In genomic region chr19:23563326-23563725, GRCh38 we compare ENCODE assay signal across 37 cellular contexts.
"Had no signal": no experiment of that assay in that cellular context is flagged by ENCODE, and none has a peak within 500 bp of the region (broad histone marks: within the 10 kb centered on the region; RNA-seq: fewer than 3 reads in every experiment).

No MANE protein-coding gene starts in this region.

- H3K4me1 ChIP-seq: ascending aorta had no signal

- H3K27ac ChIP-seq: ascending aorta, cardiac muscle cell, VCaP had no signal

- H3K9me3 ChIP-seq: ascending aorta had no signal

- H3K4me3 ChIP-seq: ascending aorta, cardiac muscle cell had no signal

- DNase-seq: activated B cell treated with CpG ODN at 0.5 μM for 24 hours; activated CD4-positive, alpha-beta memory T cell treated with anti-CD3 and anti-CD28 coated beads, Interleukin-2, amount 10 ng/mL, durations not matched to agents 7 days and 5 days; activated CD4-positive, alpha-beta T cell treated with anti-CD3 and anti-CD28 coated beads for 4 hours; activated CD4-positive, alpha-beta T cell treated with anti-CD3 and anti-CD28 coated beads, Interleukin-2, amount 10 ng/mL, durations not matched to agents 7 days and 5 days; activated CD4-positive, alpha-beta T cell treated with anti-CD3 and anti-CD28 coated beads, Interleukin-2, amount 50 U/mL, for 48 hours; activated CD4-positive, CD25-positive, alpha-beta regulatory T cell treated with anti-CD3 and anti-CD28 coated beads, Interleukin-2, amount 50 U/mL, for 72 hours; activated CD8-positive, alpha-beta memory T cell treated with anti-CD3 and anti-CD28 coated beads for 24 hours; activated CD8-positive, alpha-beta memory T cell treated with anti-CD3 and anti-CD28 coated beads, Interleukin-2, amount 10 ng/mL, durations not matched to agents 7 days and 5 days; activated CD8-positive, alpha-beta memory T cell treated with anti-CD3 and anti-CD28 coated beads, Interleukin-2, amount 50 U/mL, for 48 hours; activated CD8-positive, alpha-beta T cell treated with anti-CD3 and anti-CD28 coated beads, Interleukin-2, amount 10 ng/mL, durations not matched to agents 7 days and 5 days; activated effector memory CD4-positive, alpha-beta T cell treated with Interleukin-2 at 50 U/mL for 16 hours; activated gamma-delta T cell; activated naive CD4-positive, alpha-beta T cell treated with anti-CD3 and anti-CD28 coated beads, Interleukin-2, amount 10 ng/mL, durations not matched to agents 7 days and 5 days; activated naive CD4-positive, alpha-beta T cell treated with Interleukin-2 at 50 U/mL for 16 hours; activated naive CD8-positive, alpha-beta T cell treated with anti-CD3 and anti-CD28 coated beads, Interleukin-2, amount 10 ng/mL, durations not matched to agents 7 days and 5 days; activated naive CD8-positive, alpha-beta T cell treated with anti-CD3 and anti-CD28 coated beads, Interleukin-2, amount 50 U/mL, for 24 hours; activated T-cell treated with anti-CD3 and anti-CD28 coated beads, Interleukin-2, amount 50 U/mL, for 24 hours; activated T-cell treated with anti-CD3 and anti-CD28 coated beads, Interleukin-2, amount 50 U/mL, for 48 hours; amygdala; anterior cingulate cortex; caudate nucleus; cerebellar nuclear complex; T-helper 1 cell; T-helper 2 cell; T-helper 9 cell had no signal

- H3K4me3 Mint-ChIP-seq: activated B cell treated with CpG ODN at 0.5 μM for 24 hours; activated CD4-positive, alpha-beta memory T cell treated with anti-CD3 and anti-CD28 coated beads, Interleukin-2, amount 10 ng/mL, durations not matched to agents 7 days and 5 days; activated CD4-positive, alpha-beta T cell treated with anti-CD3 and anti-CD28 coated beads, Interleukin-2, amount 10 ng/mL, durations not matched to agents 7 days and 5 days; activated CD8-positive, alpha-beta memory T cell treated with anti-CD3 and anti-CD28 coated beads, Interleukin-2, amount 10 ng/mL, durations not matched to agents 7 days and 5 days; activated CD8-positive, alpha-beta T cell treated with anti-CD3 and anti-CD28 coated beads, Interleukin-2, amount 10 ng/mL, durations not matched to agents 7 days and 5 days; activated naive CD4-positive, alpha-beta T cell treated with anti-CD3 and anti-CD28 coated beads, Interleukin-2, amount 10 ng/mL, durations not matched to agents 7 days and 5 days; activated naive CD4-positive, alpha-beta T cell treated with anti-CD3 and anti-CD28 coated beads, Interleukin-2, amount 50 U/mL, for 24 hours; activated naive CD8-positive, alpha-beta T cell; activated naive CD8-positive, alpha-beta T cell treated with anti-CD3 and anti-CD28 coated beads, Interleukin-2, amount 10 ng/mL, durations not matched to agents 7 days and 5 days; activated naive CD8-positive, alpha-beta T cell treated with anti-CD3 and anti-CD28 coated beads, Interleukin-2, amount 50 U/mL, for 24 hours; activated T-cell treated with anti-CD3 and anti-CD28 coated beads, Interleukin-2, amount 50 U/mL, for 24 hours; brain; central memory CD8-positive, alpha-beta T cell; T-helper 1 cell treated with Interleukin-12 subunit alpha and Interleukin-12 subunit beta and Interleukin-4 antibody, amounts not matched to agents 30 μg/mL and 1 μg/mL, for 36 hours; T-helper 2 cell treated with Interferon-gamma antibody and Interleukin-4, amounts not matched to agents 5 μg/mL and 100 μg/mL, for 36 hours had no signal

- FAIRE-seq: bronchial epithelial cell, TTC549 had no signal

- H3K27ac Mint-ChIP-seq: activated B cell treated with CpG ODN at 0.5 μM for 24 hours; activated CD4-positive, alpha-beta memory T cell treated with anti-CD3 and anti-CD28 coated beads, Interleukin-2, amount 10 ng/mL, durations not matched to agents 7 days and 5 days; activated CD4-positive, alpha-beta T cell treated with anti-CD3 and anti-CD28 coated beads, Interleukin-2, amount 10 ng/mL, durations not matched to agents 7 days and 5 days; activated CD8-positive, alpha-beta memory T cell treated with anti-CD3 and anti-CD28 coated beads, Interleukin-2, amount 10 ng/mL, durations not matched to agents 7 days and 5 days; activated CD8-positive, alpha-beta T cell treated with anti-CD3 and anti-CD28 coated beads, Interleukin-2, amount 10 ng/mL, durations not matched to agents 7 days and 5 days; activated naive CD4-positive, alpha-beta T cell treated with anti-CD3 and anti-CD28 coated beads, Interleukin-2, amount 10 ng/mL, durations not matched to agents 7 days and 5 days; activated naive CD4-positive, alpha-beta T cell treated with anti-CD3 and anti-CD28 coated beads, Interleukin-2, amount 50 U/mL, for 24 hours; activated naive CD8-positive, alpha-beta T cell; activated naive CD8-positive, alpha-beta T cell treated with anti-CD3 and anti-CD28 coated beads, Interleukin-2, amount 10 ng/mL, durations not matched to agents 7 days and 5 days; activated naive CD8-positive, alpha-beta T cell treated with anti-CD3 and anti-CD28 coated beads, Interleukin-2, amount 50 U/mL, for 24 hours; activated T-cell treated with anti-CD3 and anti-CD28 coated beads, Interleukin-2, amount 50 U/mL, for 24 hours; activated T-helper 2 cell treated with anti-CD3 and anti-CD28 coated beads, Interferon-gamma antibody, Interleukin-2, Interleukin-4, amounts not matched to agents 10 μg/mL and 5 μg/mL and 100 μg/mL, durations not matched to agents 14 hours and 24 hours and 36 hours; brain; T-helper 1 cell treated with Interleukin-12 subunit alpha and Interleukin-12 subunit beta and Interleukin-4 antibody, amounts not matched to agents 30 μg/mL and 1 μg/mL, for 36 hours; T-helper 2 cell treated with Interferon-gamma antibody and Interleukin-4, amounts not matched to agents 5 μg/mL and 100 μg/mL, for 36 hours had no signal

- H3K36me3 Mint-ChIP-seq: activated CD8-positive, alpha-beta memory T cell treated with anti-CD3 and anti-CD28 coated beads, Interleukin-2, amount 10 ng/mL, durations not matched to agents 7 days and 5 days; activated naive CD4-positive, alpha-beta T cell treated with anti-CD3 and anti-CD28 coated beads, Interleukin-2, amount 10 ng/mL, durations not matched to agents 7 days and 5 days; activated naive CD8-positive, alpha-beta T cell treated with anti-CD3 and anti-CD28 coated beads, Interleukin-2, amount 10 ng/mL, durations not matched to agents 7 days and 5 days had no signal

- H3K27me3 Mint-ChIP-seq: activated B cell treated with CpG ODN at 0.5 μM for 24 hours; activated CD4-positive, alpha-beta memory T cell treated with anti-CD3 and anti-CD28 coated beads, Interleukin-2, amount 10 ng/mL, durations not matched to agents 7 days and 5 days; activated CD4-positive, alpha-beta T cell treated with anti-CD3 and anti-CD28 coated beads, Interleukin-2, amount 10 ng/mL, durations not matched to agents 7 days and 5 days; activated CD8-positive, alpha-beta memory T cell treated with anti-CD3 and anti-CD28 coated beads, Interleukin-2, amount 10 ng/mL, durations not matched to agents 7 days and 5 days; activated naive CD4-positive, alpha-beta T cell treated with anti-CD3 and anti-CD28 coated beads, Interleukin-2, amount 10 ng/mL, durations not matched to agents 7 days and 5 days; activated naive CD4-positive, alpha-beta T cell treated with anti-CD3 and anti-CD28 coated beads, Interleukin-2, amount 50 U/mL, for 24 hours; activated naive CD8-positive, alpha-beta T cell; activated naive CD8-positive, alpha-beta T cell treated with anti-CD3 and anti-CD28 coated beads, Interleukin-2, amount 10 ng/mL, durations not matched to agents 7 days and 5 days; activated naive CD8-positive, alpha-beta T cell treated with anti-CD3 and anti-CD28 coated beads, Interleukin-2, amount 50 U/mL, for 24 hours; activated T-cell treated with anti-CD3 and anti-CD28 coated beads, Interleukin-2, amount 50 U/mL, for 24 hours; brain; central memory CD8-positive, alpha-beta T cell had no signal

- ATAC-seq: activated CD8-positive, alpha-beta memory T cell treated with anti-CD3 and anti-CD28 coated beads, Interleukin-2, amount 10 ng/mL, durations not matched to agents 7 days and 5 days; activated CD8-positive, alpha-beta T cell treated with anti-CD3 and anti-CD28 coated beads, Interleukin-2, amount 10 ng/mL, durations not matched to agents 7 days and 5 days; activated naive CD8-positive, alpha-beta T cell treated with anti-CD3 and anti-CD28 coated beads, Interleukin-2, amount 50 U/mL, for 24 hours had no signal

- H3K4me1 Mint-ChIP-seq: activated B cell treated with CpG ODN at 0.5 μM for 24 hours; activated CD4-positive, alpha-beta memory T cell treated with anti-CD3 and anti-CD28 coated beads, Interleukin-2, amount 10 ng/mL, durations not matched to agents 7 days and 5 days; activated CD4-positive, alpha-beta T cell treated with anti-CD3 and anti-CD28 coated beads, Interleukin-2, amount 10 ng/mL, durations not matched to agents 7 days and 5 days; activated CD8-positive, alpha-beta memory T cell treated with anti-CD3 and anti-CD28 coated beads, Interleukin-2, amount 10 ng/mL, durations not matched to agents 7 days and 5 days; activated naive CD4-positive, alpha-beta T cell treated with anti-CD3 and anti-CD28 coated beads, Interleukin-2, amount 10 ng/mL, durations not matched to agents 7 days and 5 days; activated naive CD4-positive, alpha-beta T cell treated with anti-CD3 and anti-CD28 coated beads, Interleukin-2, amount 50 U/mL, for 24 hours; activated naive CD8-positive, alpha-beta T cell treated with anti-CD3 and anti-CD28 coated beads, Interleukin-2, amount 10 ng/mL, durations not matched to agents 7 days and 5 days; activated naive CD8-positive, alpha-beta T cell treated with anti-CD3 and anti-CD28 coated beads, Interleukin-2, amount 50 U/mL, for 24 hours; brain; central memory CD8-positive, alpha-beta T cell had no signal
